Comparison of ENCODE assay signal across 21 cellular contexts in genomic region chr10:132197271-132198067, GRCh38. TPM values are rescaled to one million over a fixed set of nuclear protein-coding genes. Genes with fewer than 3 reads are reported as not detected.
"Had no signal": no experiment of that assay in that cellular context is flagged by ENCODE, and none has a peak within 500 bp of the region (broad histone marks: within the 10 kb centered on the region; RNA-seq: fewer than 3 reads in every experiment).

No MANE protein-coding gene starts in this region.

- H3K27me3 Mint-ChIP-seq: natural killer cell treated with Interleukin-12 subunit alpha and Interleukin-12 subunit beta and Interleukin-15 and Interleukin-18, amount 100 ng/mL, for 72 hours had no signal

- H3K4me3 Mint-ChIP-seq: dendritic cell treated with granulocyte-macrophage colony-stimulating factor and Interleukin-4, amounts not matched to agents 40 ng/mL and 50 ng/mL, for 4 days; effector memory CD8-positive, alpha-beta T cell; immature natural killer cell; natural killer cell treated with Interleukin-12 subunit alpha and Interleukin-12 subunit beta and Interleukin-15 and Interleukin-18, amount 100 ng/mL, for 72 hours; neural progenitor cell had no signal

- H3K4me3 ChIP-seq: esophagus muscularis mucosa, gastrocnemius medialis, neural progenitor cell, psoas muscle, sigmoid colon, skin epidermis, stomach, thoracic aorta had no signal

- H3K4me1 Mint-ChIP-seq: immature natural killer cell, neural progenitor cell had no signal

- H3K27me3 ChIP-seq: esophagus muscularis mucosa, gastrocnemius medialis, neural progenitor cell, sigmoid colon had no signal

- H3K27ac Mint-ChIP-seq: dendritic cell treated with granulocyte-macrophage colony-stimulating factor and Interleukin-4, amounts not matched to agents 40 ng/mL and 50 ng/mL, for 4 days; effector memory CD8-positive, alpha-beta T cell; immature natural killer cell; natural killer cell treated with Interleukin-12 subunit alpha and Interleukin-12 subunit beta and Interleukin-15 and Interleukin-18, amount 100 ng/mL, for 72 hours; neural progenitor cell had no signal

- H3K9ac ChIP-seq: neural progenitor cell, parathyroid adenoma had no signal

- H3K36me3 ChIP-seq: gastrocnemius medialis, neural progenitor cell, sigmoid colon, stomach, thoracic aorta had no signal

- H3K9me3 ChIP-seq: esophagus muscularis mucosa, gastrocnemius medialis, psoas muscle, sigmoid colon, stomach, thoracic aorta had no signal

- H3K27ac ChIP-seq: epithelial cell of prostate, esophagus muscularis mucosa, gastrocnemius medialis, neural progenitor cell, parathyroid adenoma, psoas muscle, sigmoid colon, skin epidermis, stomach, thoracic aorta had no signal

- H3K4me2 ChIP-seq: neural progenitor cell had no signal

- DNase-seq: effector memory CD8-positive, alpha-beta T cell; gastrocnemius medialis; immature natural killer cell; left colon; occipital lobe; retina; sigmoid colon; stimulated activated CD4-positive, alpha-beta T cell treated with anti-CD3 and anti-CD28 coated beads, Interleukin-12 subunit alpha, Interleukin-12 subunit beta, amount 100 ng/mL, for 4 hours; stimulated activated naive CD4-positive, alpha-beta T cell; stomach; substantia nigra; trophoblast cell had no signal

- H2AFZ ChIP-seq: neural progenitor cell, parathyroid adenoma had no signal

- H3K9me3 Mint-ChIP-seq: dendritic cell treated with granulocyte-macrophage colony-stimulating factor and Interleukin-4, amounts not matched to agents 40 ng/mL and 50 ng/mL, for 4 days; effector memory CD8-positive, alpha-beta T cell; immature natural killer cell; natural killer cell treated with Interleukin-12 subunit alpha and Interleukin-12 subunit beta and Interleukin-15 and Interleukin-18, amount 100 ng/mL, for 72 hours; neural progenitor cell had no signal

- H3K4me1 ChIP-seq: gastrocnemius medialis, neural progenitor cell, parathyroid adenoma, psoas muscle, sigmoid colon, stomach had no signal

- ATAC-seq: effector memory CD8-positive, alpha-beta T cell; gastrocnemius medialis; left colon; natural killer cell treated with Interleukin-12 subunit alpha and Interleukin-12 subunit beta and Interleukin-15 and Interleukin-18, amount 100 ng/mL, for 72 hours; psoas muscle had no signal

- H3K36me3 Mint-ChIP-seq: immature natural killer cell; natural killer cell treated with Interleukin-12 subunit alpha and Interleukin-12 subunit beta and Interleukin-15 and Interleukin-18, amount 100 ng/mL, for 72 hours had no signal

RNA-seq across cellular contexts. Expression of gene DPYSL4, which starts 10.7 kb away (rescaled TPM):
- polyA plus RNA-seq: immature natural killer cell had no signal
